ENCODE assay signal across 19 cellular contexts in the genomic region with DNA sequence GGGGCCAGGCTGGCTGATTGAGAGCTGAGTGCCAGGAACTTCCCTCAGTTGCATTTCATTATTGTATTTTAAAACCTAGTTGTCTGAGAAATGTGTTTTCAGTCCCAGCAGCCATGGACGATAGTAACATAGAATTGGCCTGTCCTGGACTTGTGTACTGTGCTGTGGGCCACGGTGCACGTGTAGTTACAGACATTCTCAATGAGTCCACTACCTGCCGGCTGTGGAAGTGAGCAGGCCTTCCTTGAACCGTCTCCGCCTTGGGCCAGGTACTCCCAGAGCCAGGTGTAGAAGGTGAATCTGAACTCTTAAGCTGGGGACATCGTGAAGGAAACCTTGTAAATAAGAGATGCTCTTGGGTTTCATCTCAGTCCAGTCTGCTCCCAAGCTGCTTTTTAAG. TPM values are rescaled to one million over a fixed set of nuclear protein-coding genes. Genes with fewer than 3 reads are reported as not detected.
DNase-seq lines count a peak whose midpoint lies in the region; ATAC-seq and TF ChIP-seq lines count a peak whose summit lies in the region.
"Had no signal": no experiment of that assay in that cellular context is flagged by ENCODE, and none has a peak within 500 bp of the region (broad histone marks: within the 10 kb centered on the region; RNA-seq: fewer than 3 reads in every experiment).

No MANE protein-coding gene starts in this region.

- intact Hi-C loops in activated T-helper 1 cell treated with anti-CD3 and anti-CD28 coated beads, Interleukin-12 subunit alpha, Interleukin-12 subunit beta, Interleukin-2, Interleukin-4 antibody, amounts not matched to agents 30 ng/mL and 10 ng/mL and 1 ng/mL, durations not matched to agents 14 hours and 24 hours and 36 hours (cut with micrococcal nuclease) = no loop called here

- DNase-seq in stimulated activated naive CD8-positive, alpha-beta T cell treated with anti-CD3 and anti-CD28 coated beads, Interleukin-15, amount 100 ng/mL, for 72 hours = no peak
- no peak for DNase-seq in activated T-helper 1 cell treated with anti-CD3 and anti-CD28 coated beads, Interleukin-12 subunit alpha, Interleukin-12 subunit beta, Interleukin-2, Interleukin-4 antibody, amounts not matched to agents 30 ng/mL and 10 ng/mL and 1 ng/mL, durations not matched to agents 14 hours and 24 hours and 36 hours (ENCODE audit: low spot score)
- DNase-seq in mesenteric fat pad (ENCODE audit: low spot score) = peak; percentile 62
- no peak for DNase-seq in NCI-H524 (lab: John Stamatoyannopoulos, UW)
- DNase-seq: ACHN; BE2C; C1 segment of cervical spinal cord; CD4-positive, CD25-positive, alpha-beta regulatory T cell; CD8-positive, alpha-beta memory T cell; COR-L47; DMS 273 treated with DMSO at 0.1 percent for 48 hours; DMS53; DND-41; EL had no signal

- no peaks in the 10 kb centered on the region for H3K27me3 Mint-ChIP-seq in stimulated activated naive CD8-positive, alpha-beta T cell treated with anti-CD3 and anti-CD28 coated beads, Interleukin-15, Interleukin-2, amounts not matched to agents 100 ng/mL and 50 ng/mL, for 24 hours
- H3K27me3 Mint-ChIP-seq in stimulated activated naive CD8-positive, alpha-beta T cell treated with anti-CD3 and anti-CD28 coated beads, Interleukin-15, amount 100 ng/mL, for 72 hours = no peaks in the 10 kb centered on the region
- H3K27me3 Mint-ChIP-seq in activated T-helper 1 cell treated with anti-CD3 and anti-CD28 coated beads, Interleukin-12 subunit alpha, Interleukin-12 subunit beta, Interleukin-2, Interleukin-4 antibody, amounts not matched to agents 30 ng/mL and 10 ng/mL and 1 ng/mL, durations not matched to agents 14 hours and 24 hours and 36 hours (ENCODE audit: insufficient read depth) = no peaks in the 10 kb centered on the region
- H3K27me3 Mint-ChIP-seq: CD4-positive, CD25-positive, alpha-beta regulatory T cell; IgD-negative memory B cell had no signal

- H3K36me3 Mint-ChIP-seq in stimulated activated naive CD8-positive, alpha-beta T cell treated with anti-CD3 and anti-CD28 coated beads, Interleukin-15, Interleukin-2, amounts not matched to agents 100 ng/mL and 50 ng/mL, for 24 hours (ENCODE audit: low read depth) = peaks cover 47% of the 10 kb centered on the region
- peaks cover 46% of the 10 kb centered on the region for H3K36me3 Mint-ChIP-seq in activated T-helper 1 cell treated with anti-CD3 and anti-CD28 coated beads, Interleukin-12 subunit alpha, Interleukin-12 subunit beta, Interleukin-2, Interleukin-4 antibody, amounts not matched to agents 30 ng/mL and 10 ng/mL and 1 ng/mL, durations not matched to agents 14 hours and 24 hours and 36 hours (ENCODE audit: low read depth)

- H3K4me3 Mint-ChIP-seq in stimulated activated naive CD8-positive, alpha-beta T cell treated with anti-CD3 and anti-CD28 coated beads, Interleukin-15, Interleukin-2, amounts not matched to agents 100 ng/mL and 50 ng/mL, for 24 hours = no peak overlapping the region
- no peak overlapping the region for H3K4me3 Mint-ChIP-seq in stimulated activated naive CD8-positive, alpha-beta T cell treated with anti-CD3 and anti-CD28 coated beads, Interleukin-15, amount 100 ng/mL, for 72 hours
- H3K4me3 Mint-ChIP-seq in activated T-helper 1 cell treated with anti-CD3 and anti-CD28 coated beads, Interleukin-12 subunit alpha, Interleukin-12 subunit beta, Interleukin-2, Interleukin-4 antibody, amounts not matched to agents 30 ng/mL and 10 ng/mL and 1 ng/mL, durations not matched to agents 14 hours and 24 hours and 36 hours = no peak overlapping the region
- H3K4me3 Mint-ChIP-seq: CD4-positive, CD25-positive, alpha-beta regulatory T cell; CD8-positive, alpha-beta memory T cell; IgD-negative memory B cell had no signal

- peak overlapping the region; percentile 28 for H3K27ac Mint-ChIP-seq in stimulated activated naive CD8-positive, alpha-beta T cell treated with anti-CD3 and anti-CD28 coated beads, Interleukin-15, Interleukin-2, amounts not matched to agents 100 ng/mL and 50 ng/mL, for 24 hours
- no peak overlapping the region for H3K27ac Mint-ChIP-seq in stimulated activated naive CD8-positive, alpha-beta T cell treated with anti-CD3 and anti-CD28 coated beads, Interleukin-15, amount 100 ng/mL, for 72 hours
- peak overlapping the region; percentile 6 for H3K27ac Mint-ChIP-seq in activated T-helper 1 cell treated with anti-CD3 and anti-CD28 coated beads, Interleukin-12 subunit alpha, Interleukin-12 subunit beta, Interleukin-2, Interleukin-4 antibody, amounts not matched to agents 30 ng/mL and 10 ng/mL and 1 ng/mL, durations not matched to agents 14 hours and 24 hours and 36 hours

- H3K9me3 Mint-ChIP-seq in stimulated activated naive CD8-positive, alpha-beta T cell treated with anti-CD3 and anti-CD28 coated beads, Interleukin-15, Interleukin-2, amounts not matched to agents 100 ng/mL and 50 ng/mL, for 24 hours = no peaks in the 10 kb centered on the region
- no peaks in the 10 kb centered on the region for H3K9me3 Mint-ChIP-seq in stimulated activated naive CD8-positive, alpha-beta T cell treated with anti-CD3 and anti-CD28 coated beads, Interleukin-15, amount 100 ng/mL, for 72 hours
- no peaks in the 10 kb centered on the region for H3K9me3 Mint-ChIP-seq in activated T-helper 1 cell treated with anti-CD3 and anti-CD28 coated beads, Interleukin-12 subunit alpha, Interleukin-12 subunit beta, Interleukin-2, Interleukin-4 antibody, amounts not matched to agents 30 ng/mL and 10 ng/mL and 1 ng/mL, durations not matched to agents 14 hours and 24 hours and 36 hours
- H3K9me3 Mint-ChIP-seq: CD4-positive, CD25-positive, alpha-beta regulatory T cell; CD8-positive, alpha-beta memory T cell; IgD-negative memory B cell had no signal

- peaks cover 45% of the 10 kb centered on the region for H3K4me1 Mint-ChIP-seq in stimulated activated naive CD8-positive, alpha-beta T cell treated with anti-CD3 and anti-CD28 coated beads, Interleukin-15, Interleukin-2, amounts not matched to agents 100 ng/mL and 50 ng/mL, for 24 hours (ENCODE audit: low read depth)
- peaks cover 48% of the 10 kb centered on the region for H3K4me1 Mint-ChIP-seq in stimulated activated naive CD8-positive, alpha-beta T cell treated with anti-CD3 and anti-CD28 coated beads, Interleukin-15, amount 100 ng/mL, for 72 hours
- H3K4me1 Mint-ChIP-seq in activated T-helper 1 cell treated with anti-CD3 and anti-CD28 coated beads, Interleukin-12 subunit alpha, Interleukin-12 subunit beta, Interleukin-2, Interleukin-4 antibody, amounts not matched to agents 30 ng/mL and 10 ng/mL and 1 ng/mL, durations not matched to agents 14 hours and 24 hours and 36 hours (ENCODE audit: low read depth) = peaks cover 29% of the 10 kb centered on the region

- ATAC-seq in stimulated activated naive CD8-positive, alpha-beta T cell treated with anti-CD3 and anti-CD28 coated beads, Interleukin-15, amount 100 ng/mL, for 72 hours = no peak
- ATAC-seq in HG02588 (IDR thresholded peaks at IDR 0.05; ENCODE audit: unreplicated experiment) (no peak), SK-N-SH treated with all-trans-retinoic acid at 6 μM for 48 hours (no peak)
- ATAC-seq: GM12878 had no signal

TF ChIP-seq in SK-N-SH treated with all-trans-retinoic acid at 6 μM for 48 hours, 23 proteins besides CTCF, POLR2A, EP300 and RAD21:
- TF ChIP-seq ZFP3 (CRISPR knock-in tag; IDR thresholded peaks at IDR 0.05) (no peak), ZNF565 (CRISPR knock-in tag; conservative IDR thresholded peaks at IDR 0.05; ENCODE audit: low read depth) (no peak), PPARA (CRISPR knock-in tag; IDR thresholded peaks at IDR 0.05; ENCODE audit: borderline replicate concordance) (no peak), ZNF8 (CRISPR knock-in tag; IDR thresholded peaks at IDR 0.05) (no peak), ZC3H10 (CRISPR knock-in tag; IDR thresholded peaks at IDR 0.05) (no peak), OSR1 (CRISPR knock-in tag; IDR thresholded peaks at IDR 0.05) (no peak), SNAI2 (CRISPR knock-in tag; IDR thresholded peaks at IDR 0.05) (no peak), ISL1 (CRISPR knock-in tag; IDR thresholded peaks at IDR 0.05) (no peak), ESRRG (CRISPR knock-in tag; IDR thresholded peaks at IDR 0.05) (no peak)
- TF ChIP-seq, protein P1, sequence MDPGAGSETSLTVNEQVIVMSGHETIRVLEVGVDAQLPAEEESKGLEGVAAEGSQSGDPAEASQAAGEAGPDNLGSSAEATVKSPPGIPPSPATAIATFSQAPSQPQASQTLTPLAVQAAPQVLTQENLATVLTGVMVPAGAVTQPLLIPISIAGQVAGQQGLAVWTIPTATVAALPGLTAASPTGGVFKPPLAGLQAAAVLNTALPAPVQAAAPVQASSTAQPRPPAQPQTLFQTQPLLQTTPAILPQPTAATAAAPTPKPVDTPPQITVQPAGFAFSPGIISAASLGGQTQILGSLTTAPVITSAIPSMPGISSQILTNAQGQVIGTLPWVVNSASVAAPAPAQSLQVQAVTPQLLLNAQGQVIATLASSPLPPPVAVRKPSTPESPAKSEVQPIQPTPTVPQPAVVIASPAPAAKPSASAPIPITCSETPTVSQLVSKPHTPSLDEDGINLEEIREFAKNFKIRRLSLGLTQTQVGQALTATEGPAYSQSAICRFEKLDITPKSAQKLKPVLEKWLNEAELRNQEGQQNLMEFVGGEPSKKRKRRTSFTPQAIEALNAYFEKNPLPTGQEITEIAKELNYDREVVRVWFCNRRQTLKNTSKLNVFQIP (CRISPR knock-in tag; IDR thresholded peaks at IDR 0.05; ENCODE audit: borderline replicate concordance, low read depth) = no peak

RNA-seq across cellular contexts. Expression of a gene that starts 47.0 kb away (rescaled TPM):
- 121 TPM in 2 replicates for total RNA-seq in activated T-helper 1 cell treated with anti-CD3 and anti-CD28 coated beads, Interleukin-12 subunit alpha, Interleukin-12 subunit beta, Interleukin-2, Interleukin-4 antibody, amounts not matched to agents 30 ng/mL and 10 ng/mL and 1 ng/mL, durations not matched to agents 14 hours and 24 hours and 36 hours
- total RNA-seq in mesenteric fat pad = 58.8 TPM

RNA-seq across cellular contexts. Expression of a gene that starts 47.0 kb away (rescaled TPM):
- total RNA-seq in activated T-helper 1 cell treated with anti-CD3 and anti-CD28 coated beads, Interleukin-12 subunit alpha, Interleukin-12 subunit beta, Interleukin-2, Interleukin-4 antibody, amounts not matched to agents 30 ng/mL and 10 ng/mL and 1 ng/mL, durations not matched to agents 14 hours and 24 hours and 36 hours = 109 and 119 TPM in 2 replicates
- 13.6 TPM for total RNA-seq in mesenteric fat pad

Comparison
In these comparisons a context has a peak if more than half of its experiments do, and no peak if none do; other contexts are left out.
1. H3K27ac Mint-ChIP-seq: peak in stimulated activated naive CD8-positive, alpha-beta T cell treated with anti-CD3 and anti-CD28 coated beads, Interleukin-15, Interleukin-2, amounts not matched to agents 100 ng/mL and 50 ng/mL, for 24 hours (single experiment) and activated T-helper 1 cell treated with anti-CD3 and anti-CD28 coated beads, Interleukin-12 subunit alpha, Interleukin-12 subunit beta, Interleukin-2, Interleukin-4 antibody, amounts not matched to agents 30 ng/mL and 10 ng/mL and 1 ng/mL, durations not matched to agents 14 hours and 24 hours and 36 hours (single experiment); none in stimulated activated naive CD8-positive, alpha-beta T cell treated with anti-CD3 and anti-CD28 coated beads, Interleukin-15, amount 100 ng/mL, for 72 hours (0 of 2).